9 cellular contexts compared by ENCODE assay signal in the genomic region with DNA sequence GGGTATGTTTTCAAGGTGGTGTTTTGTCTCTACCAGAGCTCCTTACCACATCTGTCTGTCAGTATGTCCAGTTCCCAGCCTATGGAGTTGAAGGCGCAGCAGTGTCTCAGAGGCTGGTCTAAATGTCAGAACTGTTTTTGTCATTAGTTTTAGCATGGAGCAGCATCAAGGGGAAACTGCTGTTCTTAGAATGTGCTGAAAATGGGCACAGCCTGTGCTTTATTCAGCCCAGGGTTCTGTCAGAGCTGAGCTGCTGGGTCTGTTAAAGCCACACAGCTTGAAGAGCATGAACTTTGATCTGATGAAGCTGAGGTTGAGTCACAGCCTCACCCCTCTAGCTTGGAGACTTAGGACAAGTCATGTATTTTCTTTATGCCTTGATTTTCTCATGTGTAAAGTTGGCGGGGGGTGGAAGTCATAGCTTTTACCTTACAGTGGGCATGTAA.
DNase-seq lines count a peak whose midpoint lies in the region; ATAC-seq and TF ChIP-seq lines count a peak whose summit lies in the region.
"Had no signal": no experiment of that assay in that cellular context is flagged by ENCODE, and none has a peak within 500 bp of the region (broad histone marks: within the 10 kb centered on the region; RNA-seq: fewer than 3 reads in every experiment).

No MANE protein-coding gene starts in this region.

- POLR2A ChIA-PET in WTC11 (lab: Charles Lee), result no interaction called here

- CTCF ChIA-PET in WTC11 (lab: Charles Lee), result interaction anchor here (1.0 to 1.1 kb wide), 2 partner anchors 46 to 212 kb away, joined by 3 read pairs; no protein-coding TSS in a partner anchor

- H3K27ac Mint-ChIP-seq in WTC11, result no peak overlapping the region
- H3K27ac Mint-ChIP-seq: brain had no signal

- peaks cover 6% of the 10 kb centered on the region for H3K9me3 Mint-ChIP-seq in WTC11

- ATAC-seq in HG03460 (IDR thresholded peaks at IDR 0.05; ENCODE audit: unreplicated experiment) (peak; percentile 26), left colon (peak; percentile 77), left ventricle myocardium superior (no peak), WTC11 (no peak)

- peak overlapping the region in 4 of 11 experiments; percentile 9 to 49 (median 27); a peak in 4 of 22 replicates for H3K27ac ChIP-seq in BLaER1 treated with 17β-estradiol and CSF1 and Interleukin-3, amounts not matched to agents 10 nM and 100 nM

- H3K9me3 ChIP-seq in BLaER1 treated with 17β-estradiol and CSF1 and Interleukin-3, amounts not matched to agents 10 nM and 100 nM (replicated peaks in 1 of 11), result peaks cover under 1 to 19% (median 8%) of the 10 kb centered on the region in 11 experiments; a peak in 19 of 22 replicates

- H4K20me1 ChIP-seq in BLaER1 treated with 17β-estradiol and CSF1 and Interleukin-3, amounts not matched to agents 10 nM and 100 nM, result peaks cover 19 to 83% (median 45%) of the 10 kb centered on the region in 11 experiments; a peak in 20 of 22 replicates

- peaks cover 62 to 97% (median 81%) of the 10 kb centered on the region in 11 experiments for H3K27me3 ChIP-seq in BLaER1 treated with 17β-estradiol and CSF1 and Interleukin-3, amounts not matched to agents 10 nM and 100 nM

- H3K27me3 Mint-ChIP-seq in WTC11 (ENCODE audit: low read depth), result no peaks in the 10 kb centered on the region

- DNase-seq in activated T-cell treated with anti-CD3 and anti-CD28 coated beads for 4 hours (peak; percentile 12), left colon (peak in 1 of 2 donors; percentile 44), left ventricle myocardium superior (no peak), WTC11 (ENCODE audit: low spot score) (no peak), SKM-1 (lab: John Stamatoyannopoulos, UW; ENCODE audit: unreplicated experiment) (no peak), COLO829 (ENCODE audit: low spot score) (no peak)

- no peak for TF ChIP-seq CTCF in WTC11 (IDR thresholded peaks at IDR 0.05)

- H3K4me3 ChIP-seq in BLaER1 treated with 17β-estradiol and CSF1 and Interleukin-3, amounts not matched to agents 10 nM and 100 nM, result no peak overlapping the region

- peaks cover 0 to 4% (median 0%) of the 10 kb centered on the region in 11 experiments; a peak in 1 of 22 replicates for H3K36me3 ChIP-seq in BLaER1 treated with 17β-estradiol and CSF1 and Interleukin-3, amounts not matched to agents 10 nM and 100 nM

- intact Hi-C loops in left colon (cut with DNase I, micrococcal nuclease), result no loop called here
- intact Hi-C loops in left ventricle myocardium superior (cut with micrococcal nuclease), result no loop called here

- H3K4me2 ChIP-seq in BLaER1 treated with 17β-estradiol and CSF1 and Interleukin-3, amounts not matched to agents 10 nM and 100 nM, result peak overlapping the region; percentile 51 to 89 (median 80)

- H3K36me3 Mint-ChIP-seq in WTC11, result peaks cover 7% of the 10 kb centered on the region

- H3K4me1 ChIP-seq in BLaER1 treated with 17β-estradiol and CSF1 and Interleukin-3, amounts not matched to agents 10 nM and 100 nM, result peaks cover 16 to 26% (median 22%) of the 10 kb centered on the region in 10 experiments

- no peak overlapping the region for H3K4me3 Mint-ChIP-seq in WTC11
- H3K4me3 Mint-ChIP-seq: brain had no signal

- no peaks in the 10 kb centered on the region for H3K4me1 Mint-ChIP-seq in WTC11

- H3K9ac ChIP-seq in BLaER1 treated with 17β-estradiol and CSF1 and Interleukin-3, amounts not matched to agents 10 nM and 100 nM, result peak overlapping the region in 1 of 11 experiments; percentile 15; a peak in 1 of 22 replicates

TF ChIP-seq in WTC11, 78 proteins besides CTCF, POLR2A, EP300 and RAD21:
- TF ChIP-seq STAT6 (CRISPR knock-in tag; conservative IDR thresholded peaks at IDR 0.05; ENCODE audit: low read depth) (no peak), ZNF121 (CRISPR knock-in tag; IDR thresholded peaks at IDR 0.05) (no peak), CREM (CRISPR knock-in tag; IDR thresholded peaks at IDR 0.05) (no peak), NR2C2 (CRISPR knock-in tag; IDR thresholded peaks at IDR 0.05) (no peak), ZNF396 (CRISPR knock-in tag; IDR thresholded peaks at IDR 0.05; ENCODE audit: borderline replicate concordance) (no peak), TCF7 (CRISPR knock-in tag; IDR thresholded peaks at IDR 0.05; ENCODE audit: low read depth) (no peak)
- TF ChIP-seq, protein P1, sequence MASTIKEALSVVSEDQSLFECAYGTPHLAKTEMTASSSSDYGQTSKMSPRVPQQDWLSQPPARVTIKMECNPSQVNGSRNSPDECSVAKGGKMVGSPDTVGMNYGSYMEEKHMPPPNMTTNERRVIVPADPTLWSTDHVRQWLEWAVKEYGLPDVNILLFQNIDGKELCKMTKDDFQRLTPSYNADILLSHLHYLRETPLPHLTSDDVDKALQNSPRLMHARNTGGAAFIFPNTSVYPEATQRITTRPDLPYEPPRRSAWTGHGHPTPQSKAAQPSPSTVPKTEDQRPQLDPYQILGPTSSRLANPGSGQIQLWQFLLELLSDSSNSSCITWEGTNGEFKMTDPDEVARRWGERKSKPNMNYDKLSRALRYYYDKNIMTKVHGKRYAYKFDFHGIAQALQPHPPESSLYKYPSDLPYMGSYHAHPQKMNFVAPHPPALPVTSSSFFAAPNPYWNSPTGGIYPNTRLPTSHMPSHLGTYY (CRISPR knock-in tag; IDR thresholded peaks at IDR 0.05), result no peak

Comparison
In these comparisons a context has a peak if more than half of its experiments do, and no peak if none do; other contexts are left out.
1. ATAC-seq: peak in HG03460 (single experiment) and left colon (single experiment); none in left ventricle myocardium superior (single experiment) and WTC11 (single experiment).